Comparison of ENCODE assay signal across 13 cellular contexts in genomic region chr1:157135070-157135469, GRCh38. TPM values are rescaled to one million over a fixed set of nuclear protein-coding genes. Genes with fewer than 3 reads are reported as not detected.
DNase-seq lines count a peak whose midpoint lies in the region; ATAC-seq lines count a peak whose summit lies in the region.
"Had no signal": no experiment of that assay in that cellular context is flagged by ENCODE, and none has a peak within 500 bp of the region (broad histone marks: within the 10 kb centered on the region; RNA-seq: fewer than 3 reads in every experiment).

No MANE protein-coding gene starts in this region.

- no peak overlapping the region for H3K9ac ChIP-seq in mesendoderm (ENCODE audit: low read length)

- no peaks in the 10 kb centered on the region for H3K9me3 Mint-ChIP-seq in activated T-cell treated with anti-CD3 and anti-CD28 coated beads, Interleukin-2, amount 50 U/mL, for 72 hours
- H3K9me3 Mint-ChIP-seq in activated T-helper 1 cell treated with anti-CD3 and anti-CD28 coated beads, Interleukin-12 subunit alpha, Interleukin-12 subunit beta, Interleukin-2, Interleukin-4 antibody, amounts not matched to agents 30 ng/mL and 10 ng/mL and 1 ng/mL, durations not matched to agents 14 hours and 24 hours and 36 hours: no peaks in the 10 kb centered on the region
- H3K9me3 Mint-ChIP-seq in stimulated activated naive B cell treated with anti-CD40 and anti-IgM and Interleukin-4, amounts not matched to agents 10 μg/mL and 1 μg/mL and 100 μg/mL, for 72 hours: no peaks in the 10 kb centered on the region

- peak overlapping the region; percentile 96 to 98 for H3K4me3 Mint-ChIP-seq in activated T-cell treated with anti-CD3 and anti-CD28 coated beads, Interleukin-2, amount 50 U/mL, for 72 hours
- H3K4me3 Mint-ChIP-seq in activated T-helper 1 cell treated with anti-CD3 and anti-CD28 coated beads, Interleukin-12 subunit alpha, Interleukin-12 subunit beta, Interleukin-2, Interleukin-4 antibody, amounts not matched to agents 30 ng/mL and 10 ng/mL and 1 ng/mL, durations not matched to agents 14 hours and 24 hours and 36 hours: peak overlapping the region; percentile 93
- H3K4me3 Mint-ChIP-seq in stimulated activated naive B cell treated with anti-CD40 and anti-IgM and Interleukin-4, amounts not matched to agents 10 μg/mL and 1 μg/mL and 100 μg/mL, for 72 hours: peak overlapping the region; percentile 41 to 52

- no peak overlapping the region for H2BK120ac ChIP-seq in mesendoderm (ENCODE audit: low read depth, low read length)

- H3K4me2 ChIP-seq in mesendoderm (ENCODE audit: low read length): no peak overlapping the region

- no peak overlapping the region for H3K4me3 ChIP-seq in mesendoderm (ENCODE audit: low read length)
- H3K4me3 ChIP-seq: ascending aorta, HAP-1, lung had no signal

- no peak overlapping the region for H3K23ac ChIP-seq in mesendoderm (ENCODE audit: low read length)

- H3K27ac ChIP-seq in mesendoderm (ENCODE audit: low read depth, low read length): no peak overlapping the region
- H3K27ac ChIP-seq: ascending aorta had no signal

- no peak overlapping the region for H2BK5ac ChIP-seq in mesendoderm (ENCODE audit: low read length)

- WGBS in mesendoderm (ENCODE audit: extremely low coverage, insufficient coverage, low lambda C conversion rate): no CpG with 5 or more reads among the region's 2 CpGs

- no peak overlapping the region for H3K4ac ChIP-seq in mesendoderm (ENCODE audit: low read depth, low read length)

- H3K36me3 Mint-ChIP-seq in activated T-cell treated with anti-CD3 and anti-CD28 coated beads, Interleukin-2, amount 50 U/mL, for 72 hours (ENCODE audit: insufficient read depth in 2 of 2): peaks cover 29 to 49% of the 10 kb centered on the region in 2 donors
- H3K36me3 Mint-ChIP-seq in activated T-helper 1 cell treated with anti-CD3 and anti-CD28 coated beads, Interleukin-12 subunit alpha, Interleukin-12 subunit beta, Interleukin-2, Interleukin-4 antibody, amounts not matched to agents 30 ng/mL and 10 ng/mL and 1 ng/mL, durations not matched to agents 14 hours and 24 hours and 36 hours (ENCODE audit: low read depth): peaks cover 63% of the 10 kb centered on the region
- peaks cover 49 to 63% of the 10 kb centered on the region in 2 donors for H3K36me3 Mint-ChIP-seq in stimulated activated naive B cell treated with anti-CD40 and anti-IgM and Interleukin-4, amounts not matched to agents 10 μg/mL and 1 μg/mL and 100 μg/mL, for 72 hours

- no peak for ATAC-seq in activated T-cell treated with anti-CD3 and anti-CD28 coated beads, Interleukin-2, amount 50 U/mL, for 72 hours (replicated peaks in 1 of 2)
- no peak for ATAC-seq in stimulated activated naive B cell treated with anti-CD40 and anti-IgM and Interleukin-4, amounts not matched to agents 10 μg/mL and 1 μg/mL and 100 μg/mL, for 72 hours (replicated peaks)
- ATAC-seq in GM19397 (IDR thresholded peaks at IDR 0.05; ENCODE audit: unreplicated experiment) (no peak), GM18870 (IDR thresholded peaks at IDR 0.05; ENCODE audit: unreplicated experiment) (no peak)

- H3K4me1 Mint-ChIP-seq in activated T-cell treated with anti-CD3 and anti-CD28 coated beads, Interleukin-2, amount 50 U/mL, for 72 hours (ENCODE audit: low read depth): peaks cover 71% of the 10 kb centered on the region
- peaks cover 81% of the 10 kb centered on the region for H3K4me1 Mint-ChIP-seq in activated T-helper 1 cell treated with anti-CD3 and anti-CD28 coated beads, Interleukin-12 subunit alpha, Interleukin-12 subunit beta, Interleukin-2, Interleukin-4 antibody, amounts not matched to agents 30 ng/mL and 10 ng/mL and 1 ng/mL, durations not matched to agents 14 hours and 24 hours and 36 hours (ENCODE audit: low read depth)
- H3K4me1 Mint-ChIP-seq in stimulated activated naive B cell treated with anti-CD40 and anti-IgM and Interleukin-4, amounts not matched to agents 10 μg/mL and 1 μg/mL and 100 μg/mL, for 72 hours: peaks cover 29 to 55% of the 10 kb centered on the region in 2 donors

- no peak overlapping the region for H2AK5ac ChIP-seq in mesendoderm (ENCODE audit: low read length)

- no peak overlapping the region for H4K5ac ChIP-seq in mesendoderm (ENCODE audit: low read length)

- no peak overlapping the region for H2BK15ac ChIP-seq in mesendoderm (replicated peaks; ENCODE audit: low read depth)

- H4K8ac ChIP-seq in mesendoderm (ENCODE audit: low read depth, low read length): no peak overlapping the region

- intact Hi-C loops in activated T-helper 1 cell treated with anti-CD3 and anti-CD28 coated beads, Interleukin-12 subunit alpha, Interleukin-12 subunit beta, Interleukin-2, Interleukin-4 antibody, amounts not matched to agents 30 ng/mL and 10 ng/mL and 1 ng/mL, durations not matched to agents 14 hours and 24 hours and 36 hours (cut with micrococcal nuclease): loop anchor here (5.0 to 10.0 kb wide), 3 partner anchors 320 to 1942 kb away; partner anchors contain the start of genes AIM2, MRPL24 and SH2D2A
- intact Hi-C loops in head of caudate nucleus (cut with DNase I): loop anchor here (5.0 kb wide), 1 partner anchor 88 kb away; the partner anchor contains the start of gene ARHGEF11

- DNase-seq in activated T-cell treated with anti-CD3 and anti-CD28 coated beads, Interleukin-2, amount 50 U/mL, for 72 hours: no peak
- DNase-seq in activated T-cell treated with anti-CD3 and anti-CD28 coated beads, Interleukin-2, amount 50 U/mL, for 48 hours: no peak
- no peak for DNase-seq in activated T-helper 1 cell treated with anti-CD3 and anti-CD28 coated beads, Interleukin-12 subunit alpha, Interleukin-12 subunit beta, Interleukin-2, Interleukin-4 antibody, amounts not matched to agents 30 ng/mL and 10 ng/mL and 1 ng/mL, durations not matched to agents 14 hours and 24 hours and 36 hours (ENCODE audit: low spot score)
- DNase-seq in head of caudate nucleus (peak in 31 of 42 donors; percentile 16 to 84 (median 53)), mesendoderm (no peak)
- DNase-seq in stimulated activated naive B cell treated with anti-CD40 and anti-IgM and Interleukin-4, amounts not matched to agents 10 μg/mL and 1 μg/mL and 100 μg/mL, for 72 hours: no peak
- DNase-seq: NCI-H2227 treated with DMSO at 0.1 percent for 48 hours had no signal

- no peak overlapping the region for H3K18ac ChIP-seq in mesendoderm (ENCODE audit: low read length)

- H3K27me3 ChIP-seq in mesendoderm (ENCODE audit: insufficient read depth, low read length, poor library complexity): no peaks in the 10 kb centered on the region
- H3K27me3 ChIP-seq: ascending aorta had no signal

- H3K4me1 ChIP-seq in mesendoderm (ENCODE audit: control insufficient read depth, low read depth, low read length): peaks cover 7% of the 10 kb centered on the region

- H3K79me2 ChIP-seq in mesendoderm (ENCODE audit: control insufficient read depth, insufficient read depth, low read length): peaks cover 32% of the 10 kb centered on the region

- peaks cover 10% of the 10 kb centered on the region for H3K36me3 ChIP-seq in mesendoderm (ENCODE audit: control insufficient read depth, insufficient read depth, low read length)

- H3K79me1 ChIP-seq in mesendoderm (ENCODE audit: low read length): peaks cover 13% of the 10 kb centered on the region

- H3K27ac Mint-ChIP-seq in activated T-cell treated with anti-CD3 and anti-CD28 coated beads, Interleukin-2, amount 50 U/mL, for 72 hours: peak overlapping the region; percentile 97
- peak overlapping the region; percentile 92 for H3K27ac Mint-ChIP-seq in activated T-helper 1 cell treated with anti-CD3 and anti-CD28 coated beads, Interleukin-12 subunit alpha, Interleukin-12 subunit beta, Interleukin-2, Interleukin-4 antibody, amounts not matched to agents 30 ng/mL and 10 ng/mL and 1 ng/mL, durations not matched to agents 14 hours and 24 hours and 36 hours
- peak overlapping the region; percentile 89 for H3K27ac Mint-ChIP-seq in stimulated activated naive B cell treated with anti-CD40 and anti-IgM and Interleukin-4, amounts not matched to agents 10 μg/mL and 1 μg/mL and 100 μg/mL, for 72 hours

- no peak overlapping the region for H3K56ac ChIP-seq in mesendoderm (ENCODE audit: low read length)

- no peaks in the 10 kb centered on the region for H3K27me3 Mint-ChIP-seq in activated T-cell treated with anti-CD3 and anti-CD28 coated beads, Interleukin-2, amount 50 U/mL, for 72 hours (ENCODE audit: low read depth)
- no peaks in the 10 kb centered on the region for H3K27me3 Mint-ChIP-seq in activated T-helper 1 cell treated with anti-CD3 and anti-CD28 coated beads, Interleukin-12 subunit alpha, Interleukin-12 subunit beta, Interleukin-2, Interleukin-4 antibody, amounts not matched to agents 30 ng/mL and 10 ng/mL and 1 ng/mL, durations not matched to agents 14 hours and 24 hours and 36 hours (ENCODE audit: insufficient read depth)
- no peaks in the 10 kb centered on the region for H3K27me3 Mint-ChIP-seq in stimulated activated naive B cell treated with anti-CD40 and anti-IgM and Interleukin-4, amounts not matched to agents 10 μg/mL and 1 μg/mL and 100 μg/mL, for 72 hours

RNA-seq across cellular contexts. Expression of gene ETV3, which starts 3.1 kb away (rescaled TPM):
- total RNA-seq in activated T-cell treated with anti-CD3 and anti-CD28 coated beads, Interleukin-2, amount 50 U/mL, for 72 hours: 10 to 100 TPM; 33.5 to 48.7 TPM
- total RNA-seq in activated T-helper 1 cell treated with anti-CD3 and anti-CD28 coated beads, Interleukin-12 subunit alpha, Interleukin-12 subunit beta, Interleukin-2, Interleukin-4 antibody, amounts not matched to agents 30 ng/mL and 10 ng/mL and 1 ng/mL, durations not matched to agents 14 hours and 24 hours and 36 hours: 47.6 and 51.3 TPM in 2 replicates
- 15.2 TPM for polyA plus RNA-seq in mesendoderm (2013, experiment 1 of 2)
- 14.4 TPM for polyA plus RNA-seq in mesendoderm (2013, experiment 2 of 2)

RNA-seq across cellular contexts. Expression of gene ETV3L, which starts 35.5 kb away (rescaled TPM):
- total RNA-seq in activated T-cell treated with anti-CD3 and anti-CD28 coated beads, Interleukin-2, amount 50 U/mL, for 72 hours: not detected
- total RNA-seq in activated T-helper 1 cell treated with anti-CD3 and anti-CD28 coated beads, Interleukin-12 subunit alpha, Interleukin-12 subunit beta, Interleukin-2, Interleukin-4 antibody, amounts not matched to agents 30 ng/mL and 10 ng/mL and 1 ng/mL, durations not matched to agents 14 hours and 24 hours and 36 hours: not detected in 2 replicates
- 0.07 TPM for polyA plus RNA-seq in mesendoderm (2013, experiment 1 of 2)
- 0.10 TPM for polyA plus RNA-seq in mesendoderm (2013, experiment 2 of 2)
- total RNA-seq: ascending aorta, lung, SK-MEL-5 had no signal

Comparison
In these comparisons a context has a peak if more than half of its experiments do, and no peak if none do; other contexts are left out.
1. DNase-seq: peak in head of caudate nucleus (31 of 42); none in activated T-cell treated with anti-CD3 and anti-CD28 coated beads, Interleukin-2, amount 50 U/mL, for 72 hours (0 of 2), activated T-cell treated with anti-CD3 and anti-CD28 coated beads, Interleukin-2, amount 50 U/mL, for 48 hours (0 of 2), activated T-helper 1 cell treated with anti-CD3 and anti-CD28 coated beads, Interleukin-12 subunit alpha, Interleukin-12 subunit beta, Interleukin-2, Interleukin-4 antibody, amounts not matched to agents 30 ng/mL and 10 ng/mL and 1 ng/mL, durations not matched to agents 14 hours and 24 hours and 36 hours (single experiment), stimulated activated naive B cell treated with anti-CD40 and anti-IgM and Interleukin-4, amounts not matched to agents 10 μg/mL and 1 μg/mL and 100 μg/mL, for 72 hours (single experiment) and mesendoderm (single experiment).
2. H3K4me3 Mint-ChIP-seq: peak in every context shown above with its lines; median percentile 97 in activated T-cell treated with anti-CD3 and anti-CD28 coated beads, Interleukin-2, amount 50 U/mL, for 72 hours; 93 in activated T-helper 1 cell treated with anti-CD3 and anti-CD28 coated beads, Interleukin-12 subunit alpha, Interleukin-12 subunit beta, Interleukin-2, Interleukin-4 antibody, amounts not matched to agents 30 ng/mL and 10 ng/mL and 1 ng/mL, durations not matched to agents 14 hours and 24 hours and 36 hours; 46 in stimulated activated naive B cell treated with anti-CD40 and anti-IgM and Interleukin-4, amounts not matched to agents 10 μg/mL and 1 μg/mL and 100 μg/mL, for 72 hours.
3. Peak in every context shown above with its lines, with median percentiles within 50 percentile points of each other: H3K27ac Mint-ChIP-seq.